In genomic region chr15:88467073-88467934, GRCh38 we compare ENCODE assay signal across 1 cellular context.
TF ChIP-seq lines count a peak whose summit lies in the region.

TSS of gene MRPL46 (minus strand) at chr15:88467388. CDS start at chr15:88467377, 11 bp downstream.
TSS of gene MRPS11 (plus strand) at chr15:88467708. CDS start at chr15:88467718, 10 bp downstream.

TF ChIP-seq in K562, 482 proteins besides CTCF, POLR2A, EP300 and RAD21 (continued from another document):
- TF ChIP-seq LCOR (CRISPR knock-in tag; IDR thresholded peaks at IDR 0.05) (peak; percentile 80; the same call in 1 of the 2 replicates), ASH1L (IDR thresholded peaks at IDR 0.05; ENCODE audit: borderline replicate concordance, low read depth, partially characterized antibody) (peak; percentile 85), SFPQ (IDR thresholded peaks at IDR 0.05; ENCODE audit: low read depth, low read length) (no peak), MNT (conservative IDR thresholded peaks at IDR 0.05) (peak; percentile 70 to 81), ESRRA (IDR thresholded peaks at IDR 0.05; ENCODE audit: borderline replicate concordance, low read depth) (peak; percentile 55; the same call in 1 of the 2 replicates), PKNOX1 (IDR thresholded peaks at IDR 0.05) (peak; percentile 27; the same call in 1 of the 2 replicates), HNRNPH1 (optimal IDR thresholded peaks at IDR 0.05; ENCODE audit: low read depth, low read length) (no peak), GABPA (tag; conservative IDR thresholded peaks at IDR 0.05; ENCODE audit: low read depth) (peak; percentile 65; the same call in 1 of the 2 replicates), CREM (IDR thresholded peaks at IDR 0.05; ENCODE audit: low read depth) (peak; percentile 93), HDAC3 (IDR thresholded peaks at IDR 0.05; ENCODE audit: borderline replicate concordance, partially characterized antibody) (peak; percentile 30), POLR2AphosphoS2 (IDR thresholded peaks at IDR 0.05; ENCODE audit: low read length) (no peak), FOXO4 (CRISPR knock-in tag; IDR thresholded peaks at IDR 0.05) (no peak), ATF1 (CRISPR knock-in tag; IDR thresholded peaks at IDR 0.05) (no peak), ATF1 (tag; IDR thresholded peaks at IDR 0.05) (peak; percentile 91), GABPB1 (CRISPR knock-in tag; IDR thresholded peaks at IDR 0.05) (peak; percentile 79), ATF7 (IDR thresholded peaks at IDR 0.05) (peak; percentile 100), MAFK (IDR thresholded peaks at IDR 0.05; ENCODE audit: low read length) (no peak; the same call in 1 of the 2 replicates), ZNF717 (CRISPR knock-in tag; IDR thresholded peaks at IDR 0.05) (no peak), HBP1 (CRISPR knock-in tag; IDR thresholded peaks at IDR 0.05) (no peak), EWSR1 (IDR thresholded peaks at IDR 0.05; ENCODE audit: borderline replicate concordance, low read depth, partially characterized antibody) (no peak), RBM17 (IDR thresholded peaks at IDR 0.05; ENCODE audit: borderline replicate concordance, low read depth, low read length) (no peak), FOXM1 (IDR thresholded peaks at IDR 0.05; ENCODE audit: low read depth) (no peak; the same call in 1 of the 2 replicates), FOXM1 (CRISPR knock-in tag; IDR thresholded peaks at IDR 0.05; ENCODE audit: low read depth) (no peak), ZSCAN29 (IDR thresholded peaks at IDR 0.05) (no peak), CHCHD3 (CRISPR knock-in tag; IDR thresholded peaks at IDR 0.05) (no peak; the same call in 1 of the 2 replicates), ZNF583 (CRISPR knock-in tag; IDR thresholded peaks at IDR 0.05) (no peak), ATF6 (CRISPR knock-in tag; IDR thresholded peaks at IDR 0.05) (no peak), STAG1 (CRISPR knock-in tag; IDR thresholded peaks at IDR 0.05; ENCODE audit: borderline replicate concordance) (no peak), HDAC6 (IDR thresholded peaks at IDR 0.05; ENCODE audit: low read depth, low read length) (no peak), MXI1 (IDR thresholded peaks at IDR 0.05; ENCODE audit: low read depth, low read length) (0 out of 2 replicates have a peak, but pooled peaks have one; percentile 16), SMAD1 (IDR thresholded peaks at IDR 0.05; ENCODE audit: low read depth, low read length, partially characterized antibody) (peak; percentile 49), PTBP1 (IDR thresholded peaks at IDR 0.05; ENCODE audit: low read depth, low read length) (no peak)
